ENCODE assay signal across 15 cellular contexts in genomic region chr7:21412953-21413352, GRCh38. TPM values are rescaled to one million over a fixed set of nuclear protein-coding genes. Genes with fewer than 3 reads are reported as not detected.
DNase-seq lines count a peak whose midpoint lies in the region; ATAC-seq lines count a peak whose summit lies in the region.
"Had no signal": no experiment of that assay in that cellular context is flagged by ENCODE, and none has a peak within 500 bp of the region (broad histone marks: within the 10 kb centered on the region; RNA-seq: fewer than 3 reads in every experiment).

No MANE protein-coding gene starts in this region.

- peaks cover 12% of the 10 kb centered on the region for H3K27me3 Mint-ChIP-seq in activated T-cell treated with anti-CD3 and anti-CD28 coated beads, Interleukin-2, amount 50 U/mL, for 72 hours (ENCODE audit: low read depth)
- peaks cover 2% of the 10 kb centered on the region for H3K27me3 Mint-ChIP-seq in activated T-cell treated with anti-CD3 and anti-CD28 coated beads, Interleukin-2, amount 50 U/mL, for 4 hours (ENCODE audit: low read depth)
- peaks cover 5 to 10% of the 10 kb centered on the region in 2 donors for H3K27me3 Mint-ChIP-seq in stimulated activated naive B cell treated with anti-CD40 and anti-IgM and Interleukin-4, amounts not matched to agents 10 μg/mL and 1 μg/mL and 100 μg/mL, for 72 hours

- no peak for DNase-seq in activated T-cell treated with anti-CD3 and anti-CD28 coated beads, Interleukin-2, amount 50 U/mL, for 72 hours
- no peak for DNase-seq in activated T-cell treated with anti-CD3 and anti-CD28 coated beads, Interleukin-2, amount 50 U/mL, for 4 hours
- DNase-seq in RPMI7951 (ENCODE audit: low read depth) (peak; percentile 8), foreskin melanocyte (peak; percentile 48), ecto neural progenitor cell (ENCODE audit: low spot score) (no peak), NCI-H226 (no peak)
- DNase-seq in stimulated activated naive B cell treated with anti-CD40 and anti-IgM and Interleukin-4, amounts not matched to agents 10 μg/mL and 1 μg/mL and 100 μg/mL, for 72 hours: no peak
- DNase-seq: activated CD8-positive, alpha-beta memory T cell treated with anti-CD3 and anti-CD28 coated beads, Interleukin-2, amount 50 U/mL, for 48 hours; NCI-H1417 treated with DMSO at 0.1 percent for 48 hours; NCI-H446 treated with DMSO at 0.1 percent for 48 hours; PC-3; retina had no signal

- H3K27ac Mint-ChIP-seq in activated T-cell treated with anti-CD3 and anti-CD28 coated beads, Interleukin-2, amount 50 U/mL, for 72 hours: peak overlapping the region; percentile 52
- H3K27ac Mint-ChIP-seq in stimulated activated naive B cell treated with anti-CD40 and anti-IgM and Interleukin-4, amounts not matched to agents 10 μg/mL and 1 μg/mL and 100 μg/mL, for 72 hours: peak overlapping the region; percentile 26

- peaks cover 23% of the 10 kb centered on the region for H3K4me1 Mint-ChIP-seq in activated T-cell treated with anti-CD3 and anti-CD28 coated beads, Interleukin-2, amount 50 U/mL, for 72 hours (ENCODE audit: low read depth)
- peaks cover 27% of the 10 kb centered on the region for H3K4me1 Mint-ChIP-seq in activated T-cell treated with anti-CD3 and anti-CD28 coated beads, Interleukin-2, amount 50 U/mL, for 4 hours (ENCODE audit: low read depth)
- H3K4me1 Mint-ChIP-seq in stimulated activated naive B cell treated with anti-CD40 and anti-IgM and Interleukin-4, amounts not matched to agents 10 μg/mL and 1 μg/mL and 100 μg/mL, for 72 hours: peaks cover 0 to 5% of the 10 kb centered on the region in 2 donors

- peak overlapping the region in 1 of 2 donors; percentile 27 for H3K4me3 Mint-ChIP-seq in activated T-cell treated with anti-CD3 and anti-CD28 coated beads, Interleukin-2, amount 50 U/mL, for 72 hours
- no peak overlapping the region for H3K4me3 Mint-ChIP-seq in activated T-cell treated with anti-CD3 and anti-CD28 coated beads, Interleukin-2, amount 50 U/mL, for 4 hours
- no peak overlapping the region for H3K4me3 Mint-ChIP-seq in stimulated activated naive B cell treated with anti-CD40 and anti-IgM and Interleukin-4, amounts not matched to agents 10 μg/mL and 1 μg/mL and 100 μg/mL, for 72 hours
- H3K4me3 Mint-ChIP-seq: neural crest cell had no signal

- no peak for ATAC-seq in activated T-cell treated with anti-CD3 and anti-CD28 coated beads, Interleukin-2, amount 50 U/mL, for 72 hours (replicated peaks in 1 of 2)
- ATAC-seq in activated T-cell treated with anti-CD3 and anti-CD28 coated beads, Interleukin-2, amount 50 U/mL, for 4 hours: no peak
- ATAC-seq in stimulated activated naive B cell treated with anti-CD40 and anti-IgM and Interleukin-4, amounts not matched to agents 10 μg/mL and 1 μg/mL and 100 μg/mL, for 72 hours (replicated peaks): no peak
- ATAC-seq in GM21367 (IDR thresholded peaks at IDR 0.05; ENCODE audit: unreplicated experiment): no peak
- ATAC-seq: PC-3, SK-N-SH treated with all-trans-retinoic acid at 6 μM for 48 hours had no signal

- no peaks in the 10 kb centered on the region for H3K36me3 Mint-ChIP-seq in activated T-cell treated with anti-CD3 and anti-CD28 coated beads, Interleukin-2, amount 50 U/mL, for 72 hours (ENCODE audit: insufficient read depth in 2 of 2)
- no peaks in the 10 kb centered on the region for H3K36me3 Mint-ChIP-seq in activated T-cell treated with anti-CD3 and anti-CD28 coated beads, Interleukin-2, amount 50 U/mL, for 4 hours (ENCODE audit: insufficient read depth)
- H3K36me3 Mint-ChIP-seq in stimulated activated naive B cell treated with anti-CD40 and anti-IgM and Interleukin-4, amounts not matched to agents 10 μg/mL and 1 μg/mL and 100 μg/mL, for 72 hours: no peaks in the 10 kb centered on the region

- H3K9me3 Mint-ChIP-seq in activated T-cell treated with anti-CD3 and anti-CD28 coated beads, Interleukin-2, amount 50 U/mL, for 72 hours: peaks cover 2 to 4% of the 10 kb centered on the region in 2 donors
- no peaks in the 10 kb centered on the region for H3K9me3 Mint-ChIP-seq in activated T-cell treated with anti-CD3 and anti-CD28 coated beads, Interleukin-2, amount 50 U/mL, for 4 hours
- no peaks in the 10 kb centered on the region for H3K9me3 Mint-ChIP-seq in stimulated activated naive B cell treated with anti-CD40 and anti-IgM and Interleukin-4, amounts not matched to agents 10 μg/mL and 1 μg/mL and 100 μg/mL, for 72 hours
- H3K9me3 Mint-ChIP-seq: neural crest cell had no signal

RNA-seq across cellular contexts. Expression of gene SP4, which starts 14.9 kb away (rescaled TPM):
- total RNA-seq in activated T-cell treated with anti-CD3 and anti-CD28 coated beads, Interleukin-2, amount 50 U/mL, for 72 hours: 10 to 100 TPM; 21.5 to 23.7 TPM
- 10 to 100 TPM; 10.5 to 16.5 (median 11.8) TPM for total RNA-seq in activated T-cell treated with anti-CD3 and anti-CD28 coated beads, Interleukin-2, amount 50 U/mL, for 4 hours
- total RNA-seq in RPMI7951 (2014; rRNA removed; shearing (Covaris generic)): 12.8 and 14.3 TPM in 2 replicates

Comparison
In these comparisons a context has a peak if more than half of its experiments do, and no peak if none do; other contexts are left out.
1. DNase-seq: peak in RPMI7951 (single experiment) and foreskin melanocyte (single experiment); none in activated T-cell treated with anti-CD3 and anti-CD28 coated beads, Interleukin-2, amount 50 U/mL, for 72 hours (0 of 2), activated T-cell treated with anti-CD3 and anti-CD28 coated beads, Interleukin-2, amount 50 U/mL, for 4 hours (single experiment), stimulated activated naive B cell treated with anti-CD40 and anti-IgM and Interleukin-4, amounts not matched to agents 10 μg/mL and 1 μg/mL and 100 μg/mL, for 72 hours (single experiment), ecto neural progenitor cell (single experiment) and NCI-H226 (single experiment).